Comparison of ENCODE assay signal across 20 cellular contexts in genomic region chr5:180604271-180604670, GRCh38. TPM values are rescaled to one million over a fixed set of nuclear protein-coding genes. Genes with fewer than 3 reads are reported as not detected.
A peak's percentile ranks its signal among the peaks of the same experiment; 100 is the strongest.
DNase-seq lines count a peak whose midpoint lies in the region; ATAC-seq and TF ChIP-seq lines count a peak whose summit lies in the region.
"Had no signal": no experiment of that assay in that cellular context is flagged by ENCODE, and none has a peak within 500 bp of the region (broad histone marks: within the 10 kb centered on the region; RNA-seq: fewer than 3 reads in every experiment).

No MANE protein-coding gene starts in this region.

- peak; percentile 26 for DNase-seq in natural killer cell treated with Interleukin-12 subunit alpha and Interleukin-12 subunit beta and Interleukin-15 and Interleukin-18, amount 100 ng/mL, for 72 hours (ENCODE audit: low spot score)
- DNase-seq in natural killer cell (no peak), endothelial cell (ENCODE audit: low spot score) (no peak), nephron progenitor cell (no peak)
- no peak for DNase-seq in activated T-cell treated with anti-CD3 and anti-CD28 coated beads, Interleukin-2, amount 50 U/mL, for 72 hours
- DNase-seq: Caco-2; CD4-positive, CD25-positive, alpha-beta regulatory T cell; DMS153; MV-4-11; NCI-H1417 treated with DMSO at 0.1 percent for 48 hours; NCI-H1930; NCI-H2171; NCI-H446; NCI-H69; NK-92 treated with Interleukin-12 subunit alpha and Interleukin-12 subunit beta, amount 100 ng/mL, for 24 hours; SIG-M5 had no signal

- no peaks in the 10 kb centered on the region for H3K9me3 Mint-ChIP-seq in natural killer cell treated with Interleukin-12 subunit alpha and Interleukin-12 subunit beta and Interleukin-15 and Interleukin-18, amount 100 ng/mL, for 72 hours
- no peaks in the 10 kb centered on the region for H3K9me3 Mint-ChIP-seq in natural killer cell
- no peaks in the 10 kb centered on the region for H3K9me3 Mint-ChIP-seq in endothelial cell (ENCODE audit: unreplicated experiment)
- H3K9me3 Mint-ChIP-seq in nephron progenitor cell: no peaks in the 10 kb centered on the region
- H3K9me3 Mint-ChIP-seq in activated T-cell treated with anti-CD3 and anti-CD28 coated beads, Interleukin-2, amount 50 U/mL, for 72 hours: no peaks in the 10 kb centered on the region
- H3K9me3 Mint-ChIP-seq: CD4-positive, CD25-positive, alpha-beta regulatory T cell had no signal

- no peak overlapping the region for H3K27ac Mint-ChIP-seq in natural killer cell treated with Interleukin-12 subunit alpha and Interleukin-12 subunit beta and Interleukin-15 and Interleukin-18, amount 100 ng/mL, for 72 hours
- H3K27ac Mint-ChIP-seq in natural killer cell: no peak overlapping the region
- H3K27ac Mint-ChIP-seq in endothelial cell (ENCODE audit: unreplicated experiment): peak overlapping the region; percentile 38
- H3K27ac Mint-ChIP-seq in nephron progenitor cell: peak overlapping the region; percentile 86
- H3K27ac Mint-ChIP-seq in activated T-cell treated with anti-CD3 and anti-CD28 coated beads, Interleukin-2, amount 50 U/mL, for 72 hours: no peak overlapping the region
- H3K27ac Mint-ChIP-seq: B cell; CD4-positive, CD25-positive, alpha-beta regulatory T cell had no signal

- peaks cover 0 to 13% of the 10 kb centered on the region in 2 donors for H3K27me3 Mint-ChIP-seq in natural killer cell treated with Interleukin-12 subunit alpha and Interleukin-12 subunit beta and Interleukin-15 and Interleukin-18, amount 100 ng/mL, for 72 hours
- H3K27me3 Mint-ChIP-seq in natural killer cell (ENCODE audit: low read depth in 2 of 2) (peaks cover 0 to 5% of the 10 kb centered on the region in 2 donors), endothelial cell (ENCODE audit: unreplicated experiment) (peaks cover 23% of the 10 kb centered on the region), nephron progenitor cell (ENCODE audit: low read depth, poor library complexity) (peaks cover 3% of the 10 kb centered on the region)
- H3K27me3 Mint-ChIP-seq in activated T-cell treated with anti-CD3 and anti-CD28 coated beads, Interleukin-2, amount 50 U/mL, for 72 hours (ENCODE audit: low read depth): peaks cover 8% of the 10 kb centered on the region
- H3K27me3 Mint-ChIP-seq: B cell; CD4-positive, CD25-positive, alpha-beta regulatory T cell had no signal

- no peak for ATAC-seq in natural killer cell treated with Interleukin-12 subunit alpha and Interleukin-12 subunit beta and Interleukin-15 and Interleukin-18, amount 100 ng/mL, for 72 hours
- ATAC-seq in natural killer cell: no peak
- ATAC-seq in GM21619 (IDR thresholded peaks at IDR 0.05; ENCODE audit: unreplicated experiment): no peak
- ATAC-seq in HG03159 (IDR thresholded peaks at IDR 0.05; ENCODE audit: unreplicated experiment): no peak
- ATAC-seq in activated T-cell treated with anti-CD3 and anti-CD28 coated beads, Interleukin-2, amount 50 U/mL, for 72 hours (replicated peaks in 1 of 2): no peak

- H3K36me3 Mint-ChIP-seq in natural killer cell treated with Interleukin-12 subunit alpha and Interleukin-12 subunit beta and Interleukin-15 and Interleukin-18, amount 100 ng/mL, for 72 hours: no peaks in the 10 kb centered on the region
- H3K36me3 Mint-ChIP-seq in natural killer cell (no peaks in the 10 kb centered on the region), endothelial cell (ENCODE audit: low read depth, unreplicated experiment) (peaks cover 31% of the 10 kb centered on the region), nephron progenitor cell (ENCODE audit: low read depth) (no peaks in the 10 kb centered on the region)
- no peaks in the 10 kb centered on the region for H3K36me3 Mint-ChIP-seq in activated T-cell treated with anti-CD3 and anti-CD28 coated beads, Interleukin-2, amount 50 U/mL, for 72 hours (ENCODE audit: insufficient read depth in 2 of 2)
- H3K36me3 Mint-ChIP-seq: CD4-positive, CD25-positive, alpha-beta regulatory T cell had no signal

- H3K4me1 Mint-ChIP-seq in natural killer cell treated with Interleukin-12 subunit alpha and Interleukin-12 subunit beta and Interleukin-15 and Interleukin-18, amount 100 ng/mL, for 72 hours (ENCODE audit: low read depth in 2 of 2): peaks cover 0 to 10% of the 10 kb centered on the region in 2 donors
- peaks cover 6 to 7% of the 10 kb centered on the region in 2 donors for H3K4me1 Mint-ChIP-seq in natural killer cell
- H3K4me1 Mint-ChIP-seq in endothelial cell (ENCODE audit: unreplicated experiment): peaks cover 12% of the 10 kb centered on the region
- peaks cover 59% of the 10 kb centered on the region for H3K4me1 Mint-ChIP-seq in nephron progenitor cell
- peaks cover 22% of the 10 kb centered on the region for H3K4me1 Mint-ChIP-seq in activated T-cell treated with anti-CD3 and anti-CD28 coated beads, Interleukin-2, amount 50 U/mL, for 72 hours (ENCODE audit: low read depth)
- H3K4me1 Mint-ChIP-seq: B cell had no signal

- no peak overlapping the region for H3K4me3 Mint-ChIP-seq in natural killer cell treated with Interleukin-12 subunit alpha and Interleukin-12 subunit beta and Interleukin-15 and Interleukin-18, amount 100 ng/mL, for 72 hours
- no peak overlapping the region for H3K4me3 Mint-ChIP-seq in natural killer cell
- H3K4me3 Mint-ChIP-seq in endothelial cell (ENCODE audit: unreplicated experiment): peak overlapping the region; percentile 52
- no peak overlapping the region for H3K4me3 Mint-ChIP-seq in nephron progenitor cell
- no peak overlapping the region for H3K4me3 Mint-ChIP-seq in activated T-cell treated with anti-CD3 and anti-CD28 coated beads, Interleukin-2, amount 50 U/mL, for 72 hours
- H3K4me3 Mint-ChIP-seq: B cell; CD4-positive, CD25-positive, alpha-beta regulatory T cell had no signal

- TF ChIP-seq CTCF in natural killer cell (IDR thresholded peaks at IDR 0.05): no peak
- TF ChIP-seq CTCF in endothelial cell (IDR thresholded peaks at IDR 0.05; ENCODE audit: unreplicated experiment): no peak
- TF ChIP-seq CTCF in nephron progenitor cell (IDR thresholded peaks at IDR 0.05): no peak

- intact Hi-C loops in natural killer cell (cut with micrococcal nuclease): no loop called here

RNA-seq across cellular contexts. Expression of gene SCGB3A1, which starts 13.0 kb away (rescaled TPM):
- not detected for total RNA-seq in natural killer cell treated with Interleukin-12 subunit alpha and Interleukin-12 subunit beta and Interleukin-15 and Interleukin-18, amount 100 ng/mL, for 72 hours
- total RNA-seq in natural killer cell (not detected), endothelial cell (ENCODE audit: unreplicated experiment) (5.4 TPM)
- not detected for total RNA-seq in activated T-cell treated with anti-CD3 and anti-CD28 coated beads, Interleukin-2, amount 50 U/mL, for 72 hours
- total RNA-seq: B cell; Caco-2; CD4-positive, CD25-positive, alpha-beta regulatory T cell; OCI-LY7 had no signal

RNA-seq across cellular contexts. Expression of gene FLT4, which starts 45.1 kb away (rescaled TPM):
- under 1 TPM; 0.26 to 0.47 TPM for total RNA-seq in natural killer cell treated with Interleukin-12 subunit alpha and Interleukin-12 subunit beta and Interleukin-15 and Interleukin-18, amount 100 ng/mL, for 72 hours
- total RNA-seq in natural killer cell (under 1 TPM; 0.68 to 0.92 (median 0.78) TPM), endothelial cell (ENCODE audit: unreplicated experiment) (541 TPM)
- total RNA-seq in activated T-cell treated with anti-CD3 and anti-CD28 coated beads, Interleukin-2, amount 50 U/mL, for 72 hours: 1 to 10 TPM in 1 of 2 donors, under 1 TPM in 1; 0.79 to 1.7 TPM
- total RNA-seq: B cell, Caco-2, OCI-LY7 had no signal

Comparison
In these comparisons a context has a peak if more than half of its experiments do, and no peak if none do; other contexts are left out.
1. H3K27ac Mint-ChIP-seq: peak in endothelial cell (single experiment) and nephron progenitor cell (single experiment); none in natural killer cell treated with Interleukin-12 subunit alpha and Interleukin-12 subunit beta and Interleukin-15 and Interleukin-18, amount 100 ng/mL, for 72 hours (0 of 2), natural killer cell (0 of 2) and activated T-cell treated with anti-CD3 and anti-CD28 coated beads, Interleukin-2, amount 50 U/mL, for 72 hours (single experiment).
2. RNA of gene FLT4, which starts 45.1 kb away (total RNA-seq): 541 TPM in endothelial cell (single experiment); 0.79 to 1.7 TPM in activated T-cell treated with anti-CD3 and anti-CD28 coated beads, Interleukin-2, amount 50 U/mL, for 72 hours, 0.68 to 0.92 TPM in natural killer cell and 0.26 to 0.47 TPM in natural killer cell treated with Interleukin-12 subunit alpha and Interleukin-12 subunit beta and Interleukin-15 and Interleukin-18, amount 100 ng/mL, for 72 hours; every median in the first group is over 100 times any median in the second.